ENCODE assay signal across 33 cellular contexts in genomic region chr9:99970481-99970880, GRCh38.
"Had no signal": no experiment of that assay in that cellular context is flagged by ENCODE, and none has a peak within 500 bp of the region (broad histone marks: within the 10 kb centered on the region; RNA-seq: fewer than 3 reads in every experiment).

No MANE protein-coding gene starts in this region.

- H3K27me3 ChIP-seq: adrenal gland, body of pancreas, brain microvascular endothelial cell, breast epithelium had no signal

- H3K27me3 Mint-ChIP-seq: activated B cell treated with CpG ODN at 0.5 μM for 24 hours; activated CD4-positive, alpha-beta memory T cell treated with anti-CD3 and anti-CD28 coated beads for 36 hours; activated CD4-positive, alpha-beta T cell treated with anti-CD3 and anti-CD28 coated beads, Interleukin-2, amount 10 ng/mL, durations not matched to agents 24 days and 14 days; activated CD8-positive, alpha-beta T cell treated with anti-CD3 and anti-CD28 coated beads for 36 hours; activated naive CD4-positive, alpha-beta T cell treated with anti-CD3 and anti-CD28 coated beads, Interleukin-2, amount 10 ng/mL, durations not matched to agents 7 days and 5 days; activated naive CD8-positive, alpha-beta T cell treated with anti-CD3 and anti-CD28 coated beads for 36 hours; activated T-helper 17 cell treated with anti-CD3 and anti-CD28 coated beads, Interleukin-2, amount 50 U/mL, for 72 hours; T-cell had no signal

- H3K27ac ChIP-seq: adrenal gland, body of pancreas, brain microvascular endothelial cell, breast epithelium, VCaP had no signal

- H3K9me3 Mint-ChIP-seq: activated B cell treated with CpG ODN at 0.5 μM for 24 hours; activated CD4-positive, alpha-beta memory T cell treated with anti-CD3 and anti-CD28 coated beads for 36 hours; activated CD4-positive, alpha-beta T cell treated with anti-CD3 and anti-CD28 coated beads, Interleukin-2, amount 10 ng/mL, durations not matched to agents 24 days and 14 days; activated CD8-positive, alpha-beta T cell treated with anti-CD3 and anti-CD28 coated beads for 36 hours; activated naive CD4-positive, alpha-beta T cell treated with anti-CD3 and anti-CD28 coated beads, Interleukin-2, amount 10 ng/mL, durations not matched to agents 7 days and 5 days; activated naive CD4-positive, alpha-beta T cell treated with anti-CD3 and anti-CD28 coated beads, Interleukin-2, amount 50 U/mL, for 72 hours; activated naive CD8-positive, alpha-beta T cell treated with anti-CD3 and anti-CD28 coated beads for 36 hours; activated T-cell treated with anti-CD3 and anti-CD28 coated beads, Interleukin-2, amount 50 U/mL, for 4 hours; activated T-cell treated with anti-CD3 and anti-CD28 coated beads, Interleukin-2, amount 50 U/mL, for 72 hours; activated T-helper 1 cell treated with anti-CD3 and anti-CD28 coated beads, Interleukin-12 subunit alpha, Interleukin-12 subunit beta, Interleukin-2, Interleukin-4 antibody, amounts not matched to agents 30 ng/mL and 10 ng/mL and 1 ng/mL, durations not matched to agents 14 hours and 24 hours and 36 hours; activated T-helper 17 cell treated with anti-CD3 and anti-CD28 coated beads, Interleukin-2, amount 50 U/mL, for 72 hours; T-cell; T-helper 2 cell treated with Interferon-gamma antibody and Interleukin-4, amounts not matched to agents 5 μg/mL and 100 μg/mL, for 36 hours had no signal

- H3K4me3 ChIP-seq: adrenal gland, body of pancreas, breast epithelium had no signal

- H3K36me3 ChIP-seq: brain microvascular endothelial cell, breast epithelium had no signal

- FAIRE-seq: astrocyte, TTC549 had no signal

- H3K4me1 ChIP-seq: adrenal gland, body of pancreas, breast epithelium had no signal

- H3K4me3 Mint-ChIP-seq: activated B cell treated with CpG ODN at 0.5 μM for 24 hours; activated CD4-positive, alpha-beta memory T cell treated with anti-CD3 and anti-CD28 coated beads for 36 hours; activated CD4-positive, alpha-beta T cell treated with anti-CD3 and anti-CD28 coated beads, Interleukin-2, amount 10 ng/mL, durations not matched to agents 24 days and 14 days; activated CD8-positive, alpha-beta T cell treated with anti-CD3 and anti-CD28 coated beads for 36 hours; activated naive CD4-positive, alpha-beta T cell treated with anti-CD3 and anti-CD28 coated beads, Interleukin-2, amount 10 ng/mL, durations not matched to agents 7 days and 5 days; activated naive CD8-positive, alpha-beta T cell treated with anti-CD3 and anti-CD28 coated beads for 36 hours; activated T-cell treated with anti-CD3 and anti-CD28 coated beads, Interleukin-2, amount 50 U/mL, for 4 hours; activated T-cell treated with anti-CD3 and anti-CD28 coated beads, Interleukin-2, amount 50 U/mL, for 72 hours; activated T-helper 1 cell treated with anti-CD3 and anti-CD28 coated beads, Interleukin-12 subunit alpha, Interleukin-12 subunit beta, Interleukin-2, Interleukin-4 antibody, amounts not matched to agents 30 ng/mL and 10 ng/mL and 1 ng/mL, durations not matched to agents 14 hours and 24 hours and 36 hours; activated T-helper 17 cell treated with anti-CD3 and anti-CD28 coated beads, Interleukin-2, amount 50 U/mL, for 72 hours; T-cell; T-helper 2 cell treated with Interferon-gamma antibody and Interleukin-4, amounts not matched to agents 5 μg/mL and 100 μg/mL, for 36 hours had no signal

- ATAC-seq: activated CD8-positive, alpha-beta T cell treated with anti-CD3 and anti-CD28 coated beads for 36 hours; activated naive CD4-positive, alpha-beta T cell treated with anti-CD3 and anti-CD28 coated beads, Interleukin-2, amount 50 U/mL, for 72 hours; activated T-cell treated with anti-CD3 and anti-CD28 coated beads, Interleukin-2, amount 50 U/mL, for 4 hours; activated T-cell treated with anti-CD3 and anti-CD28 coated beads, Interleukin-2, amount 50 U/mL, for 72 hours; activated T-helper 17 cell treated with anti-CD3 and anti-CD28 coated beads, Interleukin-2, amount 50 U/mL, for 72 hours; body of pancreas; T-cell had no signal

- H3K4me1 Mint-ChIP-seq: activated B cell treated with CpG ODN at 0.5 μM for 24 hours; activated CD4-positive, alpha-beta T cell treated with anti-CD3 and anti-CD28 coated beads, Interleukin-2, amount 10 ng/mL, durations not matched to agents 24 days and 14 days; activated naive CD4-positive, alpha-beta T cell treated with anti-CD3 and anti-CD28 coated beads, Interleukin-2, amount 10 ng/mL, durations not matched to agents 7 days and 5 days; activated T-helper 17 cell treated with anti-CD3 and anti-CD28 coated beads, Interleukin-2, amount 50 U/mL, for 72 hours; T-cell had no signal

- H3K27ac Mint-ChIP-seq: activated B cell treated with CpG ODN at 0.5 μM for 24 hours; activated CD4-positive, alpha-beta memory T cell treated with anti-CD3 and anti-CD28 coated beads for 36 hours; activated CD4-positive, alpha-beta T cell treated with anti-CD3 and anti-CD28 coated beads, Interleukin-2, amount 10 ng/mL, durations not matched to agents 24 days and 14 days; activated CD8-positive, alpha-beta T cell treated with anti-CD3 and anti-CD28 coated beads for 36 hours; activated naive CD4-positive, alpha-beta T cell treated with anti-CD3 and anti-CD28 coated beads, Interleukin-2, amount 10 ng/mL, durations not matched to agents 7 days and 5 days; activated naive CD4-positive, alpha-beta T cell treated with anti-CD3 and anti-CD28 coated beads, Interleukin-2, amount 50 U/mL, for 72 hours; activated naive CD8-positive, alpha-beta T cell treated with anti-CD3 and anti-CD28 coated beads for 36 hours; activated T-cell treated with anti-CD3 and anti-CD28 coated beads, Interleukin-2, amount 50 U/mL, for 72 hours; activated T-helper 1 cell treated with anti-CD3 and anti-CD28 coated beads, Interleukin-12 subunit alpha, Interleukin-12 subunit beta, Interleukin-2, Interleukin-4 antibody, amounts not matched to agents 30 ng/mL and 10 ng/mL and 1 ng/mL, durations not matched to agents 14 hours and 24 hours and 36 hours; activated T-helper 17 cell treated with anti-CD3 and anti-CD28 coated beads, Interleukin-2, amount 50 U/mL, for 72 hours; T-helper 2 cell treated with Interferon-gamma antibody and Interleukin-4, amounts not matched to agents 5 μg/mL and 100 μg/mL, for 36 hours had no signal

- H3K9me3 ChIP-seq: adrenal gland, body of pancreas, breast epithelium had no signal

- DNase-seq: activated B cell treated with CpG ODN at 0.5 μM for 24 hours; activated CD4-positive, alpha-beta memory T cell treated with anti-CD3 and anti-CD28 coated beads for 36 hours; activated CD4-positive, alpha-beta T cell treated with anti-CD3 and anti-CD28 coated beads for 4 hours; activated CD4-positive, alpha-beta T cell treated with anti-CD3 and anti-CD28 coated beads, Interleukin-2, amount 10 ng/mL, durations not matched to agents 24 days and 14 days; activated CD4-positive, alpha-beta T cell treated with anti-CD3 and anti-CD28 coated beads, Interleukin-2, amount 50 U/mL, for 1 hour; activated CD4-positive, alpha-beta T cell treated with anti-CD3 and anti-CD28 coated beads, Interleukin-2, amount 50 U/mL, for 4 hours; activated CD4-positive, CD25-positive, alpha-beta regulatory T cell treated with anti-CD3 and anti-CD28 coated beads, Interleukin-2, amount 50 U/mL, for 72 hours; activated CD8-positive, alpha-beta memory T cell treated with anti-CD3 and anti-CD28 coated beads, Interleukin-2, amount 50 U/mL, for 4 hours; activated CD8-positive, alpha-beta T cell treated with anti-CD3 and anti-CD28 coated beads for 36 hours; activated effector memory CD4-positive, alpha-beta T cell treated with anti-CD3 and anti-CD28 coated beads, Interleukin-2, amount 50 U/mL, for 16 hours; activated gamma-delta T cell treated with Interleukin-2 at 50 U/mL for 16 hours; activated naive CD4-positive, alpha-beta T cell; activated naive CD4-positive, alpha-beta T cell treated with anti-CD3 and anti-CD28 coated beads, Interleukin-2, amount 10 ng/mL, durations not matched to agents 7 days and 5 days; activated naive CD8-positive, alpha-beta T cell treated with anti-CD3 and anti-CD28 coated beads for 36 hours; activated T-cell treated with anti-CD3 and anti-CD28 coated beads, Interleukin-2, amount 50 U/mL, for 4 hours; activated T-cell treated with anti-CD3 and anti-CD28 coated beads, Interleukin-2, amount 50 U/mL, for 72 hours; adrenal gland; amniotic stem cell; aorta; body of pancreas; brain microvascular endothelial cell; central memory CD4-positive, alpha-beta T cell; T-cell; T-helper 2 cell; T-helper 9 cell had no signal
